Comparison of ENCODE assay signal across 8 cellular contexts in genomic region chr3:45011756-45012441, GRCh38. TPM values are rescaled to one million over a fixed set of nuclear protein-coding genes. Genes with fewer than 3 reads are reported as not detected.
DNase-seq lines count a peak whose midpoint lies in the region; ATAC-seq and TF ChIP-seq lines count a peak whose summit lies in the region.

No MANE protein-coding gene starts in this region.

- no peak for TF ChIP-seq CTCF in psoas muscle (IDR thresholded peaks at IDR 0.05)

- DNase-seq in SIG-M5 treated with dmso at 0.1 percent for 504 hours (lab: John Stamatoyannopoulos, UW; ENCODE audit: unreplicated experiment) (peak; percentile 65), fibroblast of the conjunctiva (ENCODE audit: low read depth) (peak; percentile 97), psoas muscle (peak; percentile 71 to 84), HuH-7 (ENCODE audit: low spot score) (no peak)
- no peak for DNase-seq in stimulated activated CD4-positive, alpha-beta T cell treated with anti-CD3 and anti-CD28 coated beads, Interleukin-1b, Interleukin-23, amount 100 ng/mL, for 48 hours

- WGBS in psoas muscle, 3 donors: 7 to 11% (median 9%) methylated on average over 7 of the region's 7 CpGs

- H3K27ac ChIP-seq in psoas muscle: peak overlapping the region; percentile 72

- H3K27me3 ChIP-seq in psoas muscle (ENCODE audit: insufficient read depth in 3 of 3, low read length in 2 of 3): no peaks in the 10 kb centered on the region

- intact Hi-C loops in psoas muscle (cut with DNase I): no loop called here

- no peaks in the 10 kb centered on the region for H3K9me3 ChIP-seq in psoas muscle

- ATAC-seq in GM18861 (IDR thresholded peaks at IDR 0.05; ENCODE audit: unreplicated experiment): peak; percentile 70
- ATAC-seq in psoas muscle: peak; percentile 52 to 86 (median 82)
- ATAC-seq in GM21737 (IDR thresholded peaks at IDR 0.05; ENCODE audit: unreplicated experiment): no peak
- no peak for ATAC-seq in GM18502 (IDR thresholded peaks at IDR 0.05; ENCODE audit: poor library complexity, unreplicated experiment)

- peaks cover 2 to 31% of the 10 kb centered on the region in 2 donors for H3K36me3 ChIP-seq in psoas muscle (ENCODE audit: insufficient read depth in 1 of 2, low read depth in 1 of 2)

- H3K4me3 ChIP-seq in psoas muscle: no peak overlapping the region

- H3K4me1 ChIP-seq in psoas muscle: peaks cover 39% of the 10 kb centered on the region

RNA-seq across cellular contexts. Expression of gene CLEC3B, which starts 14.2 kb away (rescaled TPM):
- total RNA-seq in psoas muscle: 10 to 100 TPM; 10.3 to 41.7 (median 16.5) TPM
- polyA plus RNA-seq in psoas muscle: 10 to 100 TPM; 24.6 to 29.6 (median 26.7) TPM

RNA-seq across cellular contexts. Expression of gene EXOSC7, which starts 35.9 kb away (rescaled TPM):
- total RNA-seq in psoas muscle: 10 to 100 TPM; 27.8 to 54.8 (median 46.3) TPM
- polyA plus RNA-seq in psoas muscle: 10 to 100 TPM; 28.4 to 39.4 (median 36.3) TPM

RNA-seq across cellular contexts. Expression of gene ZDHHC3, which starts 35.9 kb away (rescaled TPM):
- total RNA-seq in psoas muscle: 10 to 100 TPM; 22.2 to 58.3 (median 40.6) TPM
- polyA plus RNA-seq in psoas muscle: 10 to 100 TPM; 32.3 to 51.1 (median 40.8) TPM

Comparison
In these comparisons a context has a peak if more than half of its experiments do, and no peak if none do; other contexts are left out.
1. ATAC-seq: peak in GM18861 (single experiment) and psoas muscle (4 of 4); none in GM21737 (single experiment) and GM18502 (single experiment).
2. DNase-seq: peak in SIG-M5 treated with dmso at 0.1 percent for 504 hours (single experiment), fibroblast of the conjunctiva (single experiment) and psoas muscle (2 of 2); none in stimulated activated CD4-positive, alpha-beta T cell treated with anti-CD3 and anti-CD28 coated beads, Interleukin-1b, Interleukin-23, amount 100 ng/mL, for 48 hours (single experiment) and HuH-7 (single experiment).